21 cellular contexts compared by ENCODE assay signal in the genomic region with DNA sequence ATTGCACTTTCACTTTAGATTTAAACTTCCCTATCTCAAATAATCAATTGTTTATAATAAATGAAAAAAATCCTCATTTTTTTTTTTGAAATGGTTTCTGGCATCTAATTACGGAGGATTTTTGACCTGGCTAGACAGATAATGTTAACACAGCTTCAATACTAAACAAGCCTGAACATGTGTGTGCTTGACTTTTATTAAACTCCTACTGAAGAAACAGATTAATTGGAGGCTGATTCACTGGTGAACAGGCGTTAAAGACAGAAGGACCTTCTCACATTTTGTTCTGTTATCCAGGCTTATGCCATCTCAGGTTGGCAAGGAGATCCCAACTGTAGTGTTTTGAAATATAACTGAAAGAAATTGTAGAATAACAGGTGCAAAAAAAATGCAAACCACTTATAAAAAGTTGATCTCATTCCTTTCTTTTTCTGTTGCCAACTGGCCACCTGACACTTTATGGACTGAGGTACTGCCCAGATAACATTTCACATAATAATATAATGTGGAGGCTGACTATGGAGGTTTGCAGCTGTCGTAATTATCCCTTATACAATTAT.
A peak's percentile ranks its signal among the peaks of the same experiment; 100 is the strongest.
DNase-seq lines count a peak whose midpoint lies in the region; ATAC-seq, FAIRE-seq and TF ChIP-seq lines count a peak whose summit lies in the region.
"Had no signal": no experiment of that assay in that cellular context is flagged by ENCODE, and none has a peak within 500 bp of the region (broad histone marks: within the 10 kb centered on the region; RNA-seq: fewer than 3 reads in every experiment).

No MANE protein-coding gene starts in this region.

- no peaks in the 10 kb centered on the region for H3K9me3 Mint-ChIP-seq in CD4-positive, alpha-beta memory T cell
- H3K9me3 Mint-ChIP-seq in CD14-positive monocyte, result no peaks in the 10 kb centered on the region
- H3K9me3 Mint-ChIP-seq: activated naive CD4-positive, alpha-beta T cell treated with anti-CD3 and anti-CD28 coated beads, Interleukin-2, amount 50 U/mL, for 72 hours; neural progenitor cell; T-helper 1 cell treated with Interleukin-12 subunit alpha and Interleukin-12 subunit beta and Interleukin-4 antibody, amounts not matched to agents 30 μg/mL and 1 μg/mL, for 36 hours had no signal

- WGBS in IMR-90 (ENCODE audit: extremely low coverage in 2 of 2, insufficient read length in 1 of 2), 2 experiments, result no CpG with 5 or more reads among the region's 3 CpGs
- WGBS in gastroesophageal sphincter (ENCODE audit: low coverage in 1 of 2), 2 donors, result 31 to 32% methylated on average over 3 of the region's 3 CpGs

- peak overlapping the region; percentile 42; the same call in 1 of the 2 replicates for H4K5ac ChIP-seq in IMR-90 (ENCODE audit: low read depth, low read length)

- TF ChIP-seq CTCF in IMR-90 (conservative IDR thresholded peaks at IDR 0.05; ENCODE audit: low read depth, low read length) (no peak), keratinocyte (optimal IDR thresholded peaks at IDR 0.05 in 1 of 3, IDR thresholded peaks at IDR 0.05 in 1 of 3, conservative IDR thresholded peaks at IDR 0.05 in 1 of 3; ENCODE audit: extremely low read depth in 1 of 3, insufficient read depth in 2 of 3, low read length in 3 of 3) (no peak), CD14-positive monocyte (IDR thresholded peaks at IDR 0.05) (no peak), gastroesophageal sphincter (IDR thresholded peaks at IDR 0.05) (no peak)

- TF ChIP-seq POLR2A in IMR-90 (IDR thresholded peaks at IDR 0.05; ENCODE audit: low read depth, low read length) (no peak), gastroesophageal sphincter (IDR thresholded peaks at IDR 0.05) (no peak)

- peak overlapping the region; percentile 72; the same call in 1 of the 2 replicates for H3K18ac ChIP-seq in IMR-90 (ENCODE audit: low read depth, low read length)

- CTCF ChIA-PET in CD4-positive, alpha-beta memory T cell (lab: Charles Lee; ENCODE audit: partially characterized antibody), result no interaction called here
- CTCF ChIA-PET in IMR-90 (lab: Yijun Ruan, JAX), result interaction anchor here (1.0 kb wide), 1 partner anchor 10 kb away, joined by 3 read pairs; no protein-coding TSS in a partner anchor

- H3K4ac ChIP-seq in IMR-90 (ENCODE audit: low read depth, low read length), result no peak overlapping the region

- H3K9me1 ChIP-seq in IMR-90 (ENCODE audit: insufficient read depth, low read length) (no peaks in the 10 kb centered on the region), keratinocyte (ENCODE audit: control insufficient read depth, extremely low read depth, insufficient read depth, low read length) (no peaks in the 10 kb centered on the region)

- no peak overlapping the region for H2AK5ac ChIP-seq in IMR-90 (ENCODE audit: low read depth, low read length)

- no peak for DNase-seq in CD4-positive, alpha-beta memory T cell
- DNase-seq in IMR-90 (no peak), NCI-H748 treated with DMSO at 0.1 percent for 48 hours (lab: John Stamatoyannopoulos, UW) (peak; percentile 4), keratinocyte (ENCODE audit: low read depth, low spot score) (peak; percentile 32), nucleus accumbens (lab: John Stamatoyannopoulos, UW) (no peak), CD14-positive monocyte (ENCODE audit: low spot score) (no peak)
- DNase-seq: activated CD8-positive, alpha-beta memory T cell treated with anti-CD3 and anti-CD28 coated beads, Interleukin-2, amount 50 U/mL, for 48 hours; AML-193; DMS53; effector CD8-positive, alpha-beta T cell; gastrocnemius medialis; H7; NCI-H2081 had no signal

- H3K36me3 ChIP-seq in CD4-positive, alpha-beta memory T cell (ENCODE audit: insufficient read depth, low read length), result no peaks in the 10 kb centered on the region
- H3K36me3 ChIP-seq in IMR-90 (ENCODE audit: control insufficient read depth, insufficient read depth, low read length), result no peaks in the 10 kb centered on the region
- H3K36me3 ChIP-seq in keratinocyte (ENCODE audit: control insufficient read depth in 2 of 2, extremely low read depth in 1 of 2, insufficient read depth in 2 of 2, low read length in 2 of 2), result no peaks in the 10 kb centered on the region
- H3K36me3 ChIP-seq in gastroesophageal sphincter, result no peaks in the 10 kb centered on the region
- H3K36me3 ChIP-seq: cardiac muscle cell, gastrocnemius medialis, neural progenitor cell had no signal

- no peak; the same call in 1 of the 2 replicates for ATAC-seq in IMR-90 (ENCODE audit: low read depth)
- ATAC-seq in HG02870 (IDR thresholded peaks at IDR 0.05; ENCODE audit: unreplicated experiment), result no peak
- no peak for ATAC-seq in gastroesophageal sphincter
- ATAC-seq: gastrocnemius medialis, Panc1 had no signal

- peak; percentile 68 for FAIRE-seq in keratinocyte (lab: Jason Lieb, UNC)

- H4K20me1 ChIP-seq in IMR-90 (ENCODE audit: insufficient read depth, low read length) (no peaks in the 10 kb centered on the region), keratinocyte (ENCODE audit: control insufficient read depth, extremely low read depth, insufficient read depth, low read length) (no peaks in the 10 kb centered on the region)

- peak overlapping the region in 6 of 7 donors; percentile 3 to 57 (median 22) for H3K27ac Mint-ChIP-seq in CD4-positive, alpha-beta memory T cell
- no peak overlapping the region for H3K27ac Mint-ChIP-seq in CD14-positive monocyte
- H3K27ac Mint-ChIP-seq: neural progenitor cell; T-helper 1 cell treated with Interleukin-12 subunit alpha and Interleukin-12 subunit beta and Interleukin-4 antibody, amounts not matched to agents 30 μg/mL and 1 μg/mL, for 36 hours had no signal

- H3K79me1 ChIP-seq in IMR-90 (ENCODE audit: low read depth in 1 of 2, low read length in 2 of 2), result no peaks in the 10 kb centered on the region

- H4K8ac ChIP-seq in IMR-90 (ENCODE audit: low read depth in 2 of 2, low read length in 2 of 2), result peak overlapping the region in 1 of 2 experiments; percentile 86; a peak in 1 of 4 replicates

- intact Hi-C loops in CD4-positive, alpha-beta memory T cell (cut with micrococcal nuclease), result loop anchor here (2.0 kb wide), 1 partner anchor 16 kb away; no protein-coding TSS in a partner anchor
- intact Hi-C loops in IMR-90 (cut with micrococcal nuclease) (no loop called here), CD14-positive monocyte (cut with micrococcal nuclease) (no loop called here)

- H3K79me2 ChIP-seq in keratinocyte (ENCODE audit: control insufficient read depth, insufficient read depth, low read length), result no peaks in the 10 kb centered on the region

- H3K14ac ChIP-seq in IMR-90 (replicated peaks; ENCODE audit: low read depth, low read length), result no peak overlapping the region

- peak overlapping the region; percentile 89; the same call in 1 of the 2 replicates for H3K4me2 ChIP-seq in IMR-90 (ENCODE audit: low read depth, low read length)
- H3K4me2 ChIP-seq in keratinocyte (ENCODE audit: control insufficient read depth, extremely low read depth, insufficient read depth, low read depth, low read length), result peak overlapping the region; percentile 61
- H3K4me2 ChIP-seq: neural progenitor cell had no signal

- POLR2A ChIA-PET in CD4-positive, alpha-beta memory T cell (lab: Charles Lee; ENCODE audit: partially characterized antibody), result no interaction called here
- POLR2A ChIA-PET in IMR-90 (lab: Charles Lee; ENCODE audit: unreplicated experiment), result interaction anchor here (0.6 kb wide), 1 partner anchor 954 kb away, joined by 5 read pairs; no protein-coding TSS in a partner anchor

- H2BK5ac ChIP-seq in IMR-90 (ENCODE audit: low read depth, low read length, poor library complexity, severe bottlenecking), result peak overlapping the region; percentile 59

- H3K56ac ChIP-seq in IMR-90 (ENCODE audit: extremely low read depth, insufficient read depth, low read length), result no peak overlapping the region

- no TSS peak for BruUV-seq in IMR-90 (replicated peaks; lab: Mats Ljungman, UMichigan)

- H3K27me3 ChIP-seq in CD4-positive, alpha-beta memory T cell (ENCODE audit: insufficient read depth, low read length), result no peaks in the 10 kb centered on the region
- H3K27me3 ChIP-seq in IMR-90 (ENCODE audit: control insufficient read depth, insufficient read depth, low read length), result no peaks in the 10 kb centered on the region
- H3K27me3 ChIP-seq in keratinocyte (ENCODE audit: control insufficient read depth, extremely low read depth, insufficient read depth, low read length), result no peaks in the 10 kb centered on the region
- no peaks in the 10 kb centered on the region for H3K27me3 ChIP-seq in gastroesophageal sphincter
- H3K27me3 ChIP-seq: cardiac muscle cell, gastrocnemius medialis, neural progenitor cell had no signal

- no peak overlapping the region for H2AK9ac ChIP-seq in IMR-90 (replicated peaks; ENCODE audit: low read depth, low read length, poor library complexity)

- peaks cover 14 to 25% of the 10 kb centered on the region in 2 donors for H3K36me3 Mint-ChIP-seq in CD4-positive, alpha-beta memory T cell
- H3K36me3 Mint-ChIP-seq in CD14-positive monocyte, result peaks cover 8 to 12% of the 10 kb centered on the region in 2 donors
- H3K36me3 Mint-ChIP-seq: neural progenitor cell had no signal

- H3K23ac ChIP-seq in IMR-90 (ENCODE audit: low read depth, low read length), result no peak overlapping the region

- no peak overlapping the region for H3K4me3 Mint-ChIP-seq in CD4-positive, alpha-beta memory T cell
- H3K4me3 Mint-ChIP-seq in CD14-positive monocyte, result no peak overlapping the region
- H3K4me3 Mint-ChIP-seq: neural progenitor cell; T-helper 1 cell treated with Interleukin-12 subunit alpha and Interleukin-12 subunit beta and Interleukin-4 antibody, amounts not matched to agents 30 μg/mL and 1 μg/mL, for 36 hours had no signal

- peak overlapping the region; percentile 30; the same call in 1 of the 2 replicates for H2BK120ac ChIP-seq in IMR-90 (ENCODE audit: low read depth, low read length)

- no peak overlapping the region for H3K4me3 ChIP-seq in CD4-positive, alpha-beta memory T cell (ENCODE audit: low read length in 2 of 2)
- H3K4me3 ChIP-seq in IMR-90 (ENCODE audit: insufficient read depth, low read depth, low read length) (no peak overlapping the region; the same call in 1 of the 2 replicates), keratinocyte (ENCODE audit: control insufficient read depth in 2 of 3, extremely low read depth in 1 of 3, insufficient read depth in 2 of 3, low read depth in 1 of 3, low read length in 3 of 3) (peak overlapping the region in 1 of 3 experiments; percentile 5), gastroesophageal sphincter (no peak overlapping the region)
- H3K4me3 ChIP-seq: cardiac muscle cell, gastrocnemius medialis, neural progenitor cell had no signal

- no peak overlapping the region for H4K91ac ChIP-seq in IMR-90 (ENCODE audit: insufficient read depth, low read depth, low read length)

- peaks cover 31% of the 10 kb centered on the region for H3K4me1 ChIP-seq in CD4-positive, alpha-beta memory T cell (ENCODE audit: insufficient read depth, low read length)
- H3K4me1 ChIP-seq in IMR-90 (ENCODE audit: control insufficient read depth, insufficient read depth, low read length) (peaks cover 7% of the 10 kb centered on the region), keratinocyte (ENCODE audit: control insufficient read depth, extremely low read depth, insufficient read depth, low read length) (peaks cover 15% of the 10 kb centered on the region), gastroesophageal sphincter (no peaks in the 10 kb centered on the region)
- H3K4me1 ChIP-seq: gastrocnemius medialis, neural progenitor cell had no signal

- no peaks in the 10 kb centered on the region for H3K27me3 Mint-ChIP-seq in CD4-positive, alpha-beta memory T cell
- H3K27me3 Mint-ChIP-seq in CD14-positive monocyte (ENCODE audit: low read depth in 3 of 3), result no peaks in the 10 kb centered on the region

- in situ Hi-C loops in IMR-90 (cut with MboI; ENCODE audit: low sequenced_read_pairs), result no loop called here

- H2BK20ac ChIP-seq in IMR-90 (ENCODE audit: low read depth, low read length), result peak overlapping the region; percentile 79

- no peak for TF ChIP-seq RAD21 in IMR-90 (IDR thresholded peaks at IDR 0.05; ENCODE audit: low read length)

- TF ChIP-seq EP300 in gastroesophageal sphincter (IDR thresholded peaks at IDR 0.05), result no peak

- H3K4me1 Mint-ChIP-seq in CD4-positive, alpha-beta memory T cell, result peaks cover 40 to 88% (median 60%) of the 10 kb centered on the region in 4 donors
- peaks cover 18% of the 10 kb centered on the region for H3K4me1 Mint-ChIP-seq in CD14-positive monocyte

- dilution Hi-C loops in IMR-90 (cut with HindIII; ENCODE audit: low sequenced_read_pairs, unreplicated experiment) (no loop called here), keratinocyte (cut with MboI; ENCODE audit: extremely low pct_ligation_motif_present, low sequenced_read_pairs) (no loop called here)

- H3K9ac ChIP-seq in IMR-90 (ENCODE audit: low read depth, low read length) (no peak overlapping the region), keratinocyte (ENCODE audit: control insufficient read depth, extremely low read depth, insufficient read depth, low read length) (no peak overlapping the region)
- H3K9ac ChIP-seq: neural progenitor cell had no signal

- no peaks in the 10 kb centered on the region for H3K9me3 ChIP-seq in CD4-positive, alpha-beta memory T cell (ENCODE audit: control insufficient read depth in 1 of 2, low read length in 2 of 2)
- H3K9me3 ChIP-seq in IMR-90 (ENCODE audit: control insufficient read depth, insufficient read depth, low read length), result no peaks in the 10 kb centered on the region
- H3K9me3 ChIP-seq in keratinocyte (ENCODE audit: control insufficient read depth, low read depth, low read length), result no peaks in the 10 kb centered on the region
- H3K9me3 ChIP-seq in gastroesophageal sphincter, result no peaks in the 10 kb centered on the region
- H3K9me3 ChIP-seq: gastrocnemius medialis had no signal

- H2BK15ac ChIP-seq in IMR-90 (ENCODE audit: low read depth, low read length), result no peak overlapping the region

- no peak overlapping the region for H2AFZ ChIP-seq in IMR-90 (replicated peaks; ENCODE audit: low read length, poor library complexity)
- H2AFZ ChIP-seq in keratinocyte (ENCODE audit: control insufficient read depth, low read length), result no peak overlapping the region

- H3K27ac ChIP-seq in CD4-positive, alpha-beta memory T cell (ENCODE audit: low read depth, low read length), result no peak overlapping the region
- H3K27ac ChIP-seq in IMR-90 (ENCODE audit: insufficient read depth, low read length), result no peak overlapping the region
- peak overlapping the region; percentile 2 for H3K27ac ChIP-seq in keratinocyte (ENCODE audit: control insufficient read depth, insufficient read depth, low read length)
- no peak overlapping the region for H3K27ac ChIP-seq in gastroesophageal sphincter
- H3K27ac ChIP-seq: cardiac muscle cell, gastrocnemius medialis, HL-60, neural progenitor cell had no signal

Comparison
In these comparisons a context has a peak if more than half of its experiments do, and no peak if none do; other contexts are left out.
1. DNase-seq: peak in NCI-H748 treated with DMSO at 0.1 percent for 48 hours (single experiment) and keratinocyte (single experiment); none in CD4-positive, alpha-beta memory T cell (0 of 5), IMR-90 (single experiment), nucleus accumbens (0 of 56) and CD14-positive monocyte (single experiment).
2. H3K27ac Mint-ChIP-seq: peak in CD4-positive, alpha-beta memory T cell (6 of 7); none in CD14-positive monocyte (0 of 7).